29 cellular contexts compared by ENCODE assay signal in the genomic region with DNA sequence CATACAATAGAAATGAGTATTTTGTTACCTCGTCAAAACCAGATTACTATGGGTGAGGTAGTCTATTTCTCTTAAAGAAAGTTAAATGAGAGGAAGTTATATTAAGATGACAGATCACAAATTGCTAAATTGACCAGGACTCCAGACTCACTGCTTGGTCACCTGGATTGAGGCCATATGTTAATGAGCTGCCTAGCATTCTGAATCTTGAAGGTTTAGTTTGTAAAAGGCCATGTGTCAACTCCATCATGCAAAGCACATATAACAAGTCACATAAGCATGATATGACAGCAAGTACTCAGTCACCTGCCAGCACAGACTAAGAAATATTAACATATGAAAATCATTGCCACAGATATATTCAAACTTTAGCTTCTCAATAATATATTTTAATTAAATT.
"Had no signal": no experiment of that assay in that cellular context is flagged by ENCODE, and none has a peak within 500 bp of the region (broad histone marks: within the 10 kb centered on the region; RNA-seq: fewer than 3 reads in every experiment).

No MANE protein-coding gene starts in this region.

- H2AFZ ChIP-seq: neural progenitor cell had no signal

- H3K4me1 Mint-ChIP-seq: immature natural killer cell; naive thymus-derived CD8-positive, alpha-beta T cell; nephron had no signal

- H3K27ac Mint-ChIP-seq: immature natural killer cell; naive thymus-derived CD8-positive, alpha-beta T cell; nephron; neural progenitor cell; progenitor cell of endocrine pancreas; stimulated activated naive CD8-positive, alpha-beta T cell treated with anti-CD3 and anti-CD28 coated beads, Interleukin-15, Interleukin-2, amounts not matched to agents 100 ng/mL and 50 ng/mL, for 24 hours had no signal

- H3K9me3 ChIP-seq: left lung, lower lobe of right lung, neutrophil, ovary, right atrium auricular region, right lobe of liver, suprapubic skin, thoracic aorta, tibial artery, upper lobe of right lung had no signal

- H3K4me2 ChIP-seq: neural progenitor cell, smooth muscle cell had no signal

- DNase-seq: hypothalamus; immature natural killer cell; kidney; left colon; left lung; lower lobe of right lung; mammary epithelial cell; mesenchymal stem cell; naive thymus-derived CD8-positive, alpha-beta T cell; occipital lobe; ovary; right lobe of liver; stimulated activated CD4-positive, alpha-beta T cell treated with anti-CD3 and anti-CD28 coated beads, Interleukin-1b, Interleukin-23, amount 100 ng/mL, for 48 hours; stimulated activated CD4-positive, alpha-beta T cell treated with anti-CD3 and anti-CD28 coated beads, Interleukin-4, amount 100 ng/mL, for 1 hour; stimulated activated naive CD4-positive, alpha-beta T cell; tibial artery; trophoblast cell; upper lobe of right lung had no signal

- FAIRE-seq: islet of Langerhans, urothelium cell line had no signal

- H3K9ac ChIP-seq: neural progenitor cell had no signal

- H3K4me3 ChIP-seq: left lung, lower lobe of right lung, neural progenitor cell, ovary, right atrium auricular region, right lobe of liver, smooth muscle cell, suprapubic skin, thoracic aorta, tibial artery, upper lobe of right lung had no signal

- H3K27me3 Mint-ChIP-seq: naive thymus-derived CD8-positive, alpha-beta T cell; progenitor cell of endocrine pancreas; stimulated activated naive CD8-positive, alpha-beta T cell treated with anti-CD3 and anti-CD28 coated beads, Interleukin-15, Interleukin-2, amounts not matched to agents 100 ng/mL and 50 ng/mL, for 24 hours had no signal

- H3K36me3 Mint-ChIP-seq: immature natural killer cell; naive thymus-derived CD8-positive, alpha-beta T cell; neural progenitor cell had no signal

- H3K4me3 Mint-ChIP-seq: immature natural killer cell; naive thymus-derived CD8-positive, alpha-beta T cell; nephron; neural progenitor cell; stimulated activated naive CD8-positive, alpha-beta T cell treated with anti-CD3 and anti-CD28 coated beads, Interleukin-15, Interleukin-2, amounts not matched to agents 100 ng/mL and 50 ng/mL, for 24 hours had no signal

- H3K27me3 ChIP-seq: left lung, neural progenitor cell, neutrophil, ovary, right atrium auricular region, right lobe of liver, suprapubic skin, tibial artery, upper lobe of right lung had no signal

- H3K4me1 ChIP-seq: left lung, lower lobe of right lung, neural progenitor cell, right atrium auricular region, right lobe of liver, suprapubic skin, tibial artery, upper lobe of right lung had no signal

- H3K9me3 Mint-ChIP-seq: nephron had no signal

- H3K36me3 ChIP-seq: left lung, lower lobe of right lung, neural progenitor cell, neutrophil, ovary, right atrium auricular region, right lobe of liver, suprapubic skin, thoracic aorta, tibial artery, upper lobe of right lung had no signal

- H3K27ac ChIP-seq: left lung, lower lobe of right lung, neural progenitor cell, neutrophil, ovary, right atrium auricular region, right lobe of liver, suprapubic skin, thoracic aorta, tibial artery, upper lobe of right lung had no signal
